25 cellular contexts compared by ENCODE assay signal in the genomic region with DNA sequence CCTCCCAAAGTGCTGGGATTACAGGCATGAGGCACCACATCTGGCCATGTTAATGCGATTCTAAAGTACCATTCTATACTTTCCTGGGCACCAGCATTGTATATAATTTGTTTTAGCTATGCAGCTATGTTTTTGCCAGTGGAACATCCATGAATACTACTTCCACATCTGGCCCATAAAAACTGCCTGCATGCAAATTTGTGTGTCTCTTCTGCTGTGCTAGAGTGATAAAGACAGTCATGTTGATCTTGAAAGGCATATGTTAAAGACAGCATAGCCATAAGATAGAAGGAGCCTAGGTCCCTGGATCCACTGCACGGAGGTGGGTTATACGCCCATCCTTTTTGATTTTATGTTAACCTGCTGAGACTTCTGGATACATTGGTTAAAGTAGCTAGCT.
"Had no signal": no experiment of that assay in that cellular context is flagged by ENCODE, and none has a peak within 500 bp of the region (broad histone marks: within the 10 kb centered on the region; RNA-seq: fewer than 3 reads in every experiment).

No MANE protein-coding gene starts in this region.

- H3K4me1 ChIP-seq: pancreas, right lobe of liver, thyroid gland, upper lobe of left lung, vagina had no signal

- H3K27me3 ChIP-seq: neutrophil, pancreas, right lobe of liver, sigmoid colon, stomach, thyroid gland, tibial nerve, upper lobe of left lung, vagina had no signal

- H3K9me3 ChIP-seq: neutrophil, pancreas, psoas muscle, right lobe of liver, sigmoid colon, stomach, thoracic aorta, thyroid gland, tibial nerve, upper lobe of left lung, vagina had no signal

- ATAC-seq: natural killer cell; pancreas; psoas muscle; right cardiac atrium; right lobe of liver; stimulated activated effector memory CD8-positive, alpha-beta T cell treated with anti-CD3 and anti-CD28 coated beads, Interleukin-12 subunit alpha, Interleukin-12 subunit beta, amount 100 ng/mL, for 72 hours; stimulated activated naive B cell treated with anti-CD40 and anti-IgM and Interleukin-4, amounts not matched to agents 10 μg/mL and 1 μg/mL and 100 μg/mL, for 72 hours had no signal

- H3K27ac ChIP-seq: neutrophil, pancreas, psoas muscle, right lobe of liver, sigmoid colon, stomach, thoracic aorta, thyroid gland, tibial nerve, upper lobe of left lung, vagina had no signal

- DNase-seq: natural killer cell; nephron progenitor cell; nucleus accumbens; pancreas; psoas muscle; right cardiac atrium; right lobe of liver; sigmoid colon; small intestine; stimulated activated CD4-positive, alpha-beta T cell treated with anti-CD3 and anti-CD28 coated beads, Interleukin-15, amount 100 ng/mL, for 24 hours; stimulated activated CD4-positive, alpha-beta T cell treated with anti-CD3 and anti-CD28 coated beads, Interleukin-2, amount 100 ng/mL, for 24 hours; stimulated activated CD4-positive, alpha-beta T cell treated with anti-CD3 and anti-CD28 coated beads, Interleukin-2, amount 100 ng/mL, for 48 hours; stimulated activated CD4-positive, alpha-beta T cell treated with anti-CD3 and anti-CD28 coated beads, Interleukin-4, amount 100 ng/mL, for 24 hours; stimulated activated naive B cell treated with anti-CD40 and anti-IgM and Interleukin-4, amounts not matched to agents 10 μg/mL and 1 μg/mL and 100 μg/mL, for 72 hours; stimulated activated naive CD4-positive, alpha-beta T cell treated with Interleukin-2 at 50 U/mL for 16 hours; stomach; thyroid gland; trophoblast cell; upper lobe of left lung had no signal

- FAIRE-seq: pancreas, small intestine, urothelium cell line had no signal

- H3K36me3 ChIP-seq: neutrophil, pancreas, right lobe of liver, sigmoid colon, stomach, thoracic aorta, thyroid gland, tibial nerve, upper lobe of left lung, vagina had no signal

- H3K4me3 ChIP-seq: pancreas, psoas muscle, right lobe of liver, sigmoid colon, stomach, thoracic aorta, thyroid gland, tibial nerve, upper lobe of left lung, vagina had no signal
